In genomic region chr1:196497824-196498223, GRCh38 we compare ENCODE assay signal across 2 cellular contexts.
A peak's percentile ranks its signal among the peaks of the same experiment; 100 is the strongest.
TF ChIP-seq lines count a peak whose summit lies in the region.

No MANE protein-coding gene starts in this region.

TF ChIP-seq in A549, 52 proteins besides CTCF, POLR2A, EP300 and RAD21:
- no peak for TF ChIP-seq ZNF302 (CRISPR knock-in tag; IDR thresholded peaks at IDR 0.05)
- TF ChIP-seq MAFK (IDR thresholded peaks at IDR 0.05; ENCODE audit: partially characterized antibody): peak; percentile 89
- TF ChIP-seq TP53 (CRISPR knock-in tag; IDR thresholded peaks at IDR 0.05): no peak
- no peak for TF ChIP-seq EHMT2 (IDR thresholded peaks at IDR 0.05; ENCODE audit: low read depth)

TF ChIP-seq in K562, 482 proteins besides CTCF, POLR2A, EP300 and RAD21:
- TF ChIP-seq, protein P1, sequence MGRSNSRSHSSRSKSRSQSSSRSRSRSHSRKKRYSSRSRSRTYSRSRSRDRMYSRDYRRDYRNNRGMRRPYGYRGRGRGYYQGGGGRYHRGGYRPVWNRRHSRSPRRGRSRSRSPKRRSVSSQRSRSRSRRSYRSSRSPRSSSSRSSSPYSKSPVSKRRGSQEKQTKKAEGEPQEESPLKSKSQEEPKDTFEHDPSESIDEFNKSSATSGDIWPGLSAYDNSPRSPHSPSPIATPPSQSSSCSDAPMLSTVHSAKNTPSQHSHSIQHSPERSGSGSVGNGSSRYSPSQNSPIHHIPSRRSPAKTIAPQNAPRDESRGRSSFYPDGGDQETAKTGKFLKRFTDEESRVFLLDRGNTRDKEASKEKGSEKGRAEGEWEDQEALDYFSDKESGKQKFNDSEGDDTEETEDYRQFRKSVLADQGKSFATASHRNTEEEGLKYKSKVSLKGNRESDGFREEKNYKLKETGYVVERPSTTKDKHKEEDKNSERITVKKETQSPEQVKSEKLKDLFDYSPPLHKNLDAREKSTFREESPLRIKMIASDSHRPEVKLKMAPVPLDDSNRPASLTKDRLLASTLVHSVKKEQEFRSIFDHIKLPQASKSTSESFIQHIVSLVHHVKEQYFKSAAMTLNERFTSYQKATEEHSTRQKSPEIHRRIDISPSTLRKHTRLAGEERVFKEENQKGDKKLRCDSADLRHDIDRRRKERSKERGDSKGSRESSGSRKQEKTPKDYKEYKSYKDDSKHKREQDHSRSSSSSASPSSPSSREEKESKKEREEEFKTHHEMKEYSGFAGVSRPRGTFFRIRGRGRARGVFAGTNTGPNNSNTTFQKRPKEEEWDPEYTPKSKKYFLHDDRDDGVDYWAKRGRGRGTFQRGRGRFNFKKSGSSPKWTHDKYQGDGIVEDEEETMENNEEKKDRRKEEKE (IDR thresholded peaks at IDR 0.05; ENCODE audit: borderline replicate concordance in 1 of 2, control insufficient read depth in 1 of 2, low read depth in 2 of 2, low read length in 1 of 2): no peak
- TF ChIP-seq GTF2F1 (IDR thresholded peaks at IDR 0.05; ENCODE audit: low read depth, low read length): no peak
- TF ChIP-seq MAFG (tag; conservative IDR thresholded peaks at IDR 0.05): peak; percentile 69
- TF ChIP-seq KAT2B (IDR thresholded peaks at IDR 0.05; ENCODE audit: low read depth, low read length): no peak
- no peak for TF ChIP-seq SRSF7 (optimal IDR thresholded peaks at IDR 0.05; ENCODE audit: low read depth, low read length)
- TF ChIP-seq ZNF316 (IDR thresholded peaks at IDR 0.05): peak; percentile 95
- no peak for TF ChIP-seq ZFPM2 (CRISPR knock-in tag; IDR thresholded peaks at IDR 0.05)
- no peak for TF ChIP-seq TBL1XR1 (IDR thresholded peaks at IDR 0.05; ENCODE audit: low read length in 2 of 2)
- TF ChIP-seq MBD2 (IDR thresholded peaks at IDR 0.05; ENCODE audit: borderline replicate concordance, low read depth): no peak
- TF ChIP-seq NR1H2 (CRISPR knock-in tag; IDR thresholded peaks at IDR 0.05): no peak
- peak; percentile 82; the same call in 1 of the 2 replicates for TF ChIP-seq MAFK (IDR thresholded peaks at IDR 0.05; ENCODE audit: low read length)
- TF ChIP-seq ATF7 (IDR thresholded peaks at IDR 0.05): no peak
- no peak for TF ChIP-seq TCF15 (CRISPR knock-in tag; IDR thresholded peaks at IDR 0.05)
- peak; percentile 81 for TF ChIP-seq C11orf30 (IDR thresholded peaks at IDR 0.05; ENCODE audit: low read depth)
- TF ChIP-seq, protein P2, sequence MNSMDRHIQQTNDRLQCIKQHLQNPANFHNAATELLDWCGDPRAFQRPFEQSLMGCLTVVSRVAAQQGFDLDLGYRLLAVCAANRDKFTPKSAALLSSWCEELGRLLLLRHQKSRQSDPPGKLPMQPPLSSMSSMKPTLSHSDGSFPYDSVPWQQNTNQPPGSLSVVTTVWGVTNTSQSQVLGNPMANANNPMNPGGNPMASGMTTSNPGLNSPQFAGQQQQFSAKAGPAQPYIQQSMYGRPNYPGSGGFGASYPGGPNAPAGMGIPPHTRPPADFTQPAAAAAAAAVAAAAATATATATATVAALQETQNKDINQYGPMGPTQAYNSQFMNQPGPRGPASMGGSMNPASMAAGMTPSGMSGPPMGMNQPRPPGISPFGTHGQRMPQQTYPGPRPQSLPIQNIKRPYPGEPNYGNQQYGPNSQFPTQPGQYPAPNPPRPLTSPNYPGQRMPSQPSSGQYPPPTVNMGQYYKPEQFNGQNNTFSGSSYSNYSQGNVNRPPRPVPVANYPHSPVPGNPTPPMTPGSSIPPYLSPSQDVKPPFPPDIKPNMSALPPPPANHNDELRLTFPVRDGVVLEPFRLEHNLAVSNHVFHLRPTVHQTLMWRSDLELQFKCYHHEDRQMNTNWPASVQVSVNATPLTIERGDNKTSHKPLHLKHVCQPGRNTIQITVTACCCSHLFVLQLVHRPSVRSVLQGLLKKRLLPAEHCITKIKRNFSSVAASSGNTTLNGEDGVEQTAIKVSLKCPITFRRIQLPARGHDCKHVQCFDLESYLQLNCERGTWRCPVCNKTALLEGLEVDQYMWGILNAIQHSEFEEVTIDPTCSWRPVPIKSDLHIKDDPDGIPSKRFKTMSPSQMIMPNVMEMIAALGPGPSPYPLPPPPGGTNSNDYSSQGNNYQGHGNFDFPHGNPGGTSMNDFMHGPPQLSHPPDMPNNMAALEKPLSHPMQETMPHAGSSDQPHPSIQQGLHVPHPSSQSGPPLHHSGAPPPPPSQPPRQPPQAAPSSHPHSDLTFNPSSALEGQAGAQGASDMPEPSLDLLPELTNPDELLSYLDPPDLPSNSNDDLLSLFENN (IDR thresholded peaks at IDR 0.05; ENCODE audit: low read depth in 2 of 2, low read length in 2 of 2): no peak
- TF ChIP-seq THRAP3 (IDR thresholded peaks at IDR 0.05; ENCODE audit: borderline replicate concordance): no peak
- peak; percentile 82 for TF ChIP-seq MAFF (IDR thresholded peaks at IDR 0.05; ENCODE audit: low read length)
